ENCODE assay signal across 8 cellular contexts in genomic region chr1:110783292-110783918, GRCh38.
DNase-seq lines count a peak whose midpoint lies in the region; ATAC-seq and TF ChIP-seq lines count a peak whose summit lies in the region.

No MANE protein-coding gene starts in this region.

- peaks cover 38% of the 10 kb centered on the region for H3K4me1 Mint-ChIP-seq in activated naive CD8-positive, alpha-beta T cell treated with anti-CD3 and anti-CD28 coated beads, Interleukin-2, amount 50 U/mL, for 24 hours

- DNase-seq in GM04504 (ENCODE audit: low read depth) (peak; percentile 11), NCI-H1048 (lab: John Stamatoyannopoulos, UW) (peak; percentile 17), SKM-1 (lab: John Stamatoyannopoulos, UW; ENCODE audit: unreplicated experiment) (peak; percentile 70), right atrium auricular region (ENCODE audit: low spot score) (no peak), retinal pigment epithelial cell (ENCODE audit: low read depth) (peak; percentile 2)
- peak; percentile 44 for DNase-seq in activated naive CD8-positive, alpha-beta T cell treated with anti-CD3 and anti-CD28 coated beads, Interleukin-2, amount 50 U/mL, for 24 hours

- H3K36me3 ChIP-seq in right atrium auricular region = no peaks in the 10 kb centered on the region

- TF ChIP-seq CTCF in right atrium auricular region (IDR thresholded peaks at IDR 0.05) (peak; percentile 84 to 97), retinal pigment epithelial cell (conservative IDR thresholded peaks at IDR 0.05; ENCODE audit: low read depth, low read length) (peak; percentile 99)

- no peak overlapping the region for H3K4me3 Mint-ChIP-seq in activated naive CD8-positive, alpha-beta T cell treated with anti-CD3 and anti-CD28 coated beads, Interleukin-2, amount 50 U/mL, for 24 hours

- no peaks in the 10 kb centered on the region for H3K36me3 Mint-ChIP-seq in activated naive CD8-positive, alpha-beta T cell treated with anti-CD3 and anti-CD28 coated beads, Interleukin-2, amount 50 U/mL, for 24 hours (ENCODE audit: low read depth)

- no peak overlapping the region for H3K27ac Mint-ChIP-seq in activated naive CD8-positive, alpha-beta T cell treated with anti-CD3 and anti-CD28 coated beads, Interleukin-2, amount 50 U/mL, for 24 hours

- no peaks in the 10 kb centered on the region for H3K27me3 ChIP-seq in right atrium auricular region

- ATAC-seq in activated naive CD8-positive, alpha-beta T cell treated with anti-CD3 and anti-CD28 coated beads, Interleukin-2, amount 50 U/mL, for 24 hours = peak; percentile 57
- ATAC-seq in GM18511 (IDR thresholded peaks at IDR 0.05; ENCODE audit: unreplicated experiment) = no peak
- ATAC-seq in GM19395 (IDR thresholded peaks at IDR 0.05; ENCODE audit: unreplicated experiment) = no peak

- peaks cover 0 to 5% of the 10 kb centered on the region in 2 donors for H3K9me3 ChIP-seq in right atrium auricular region

- H3K9me3 Mint-ChIP-seq in activated naive CD8-positive, alpha-beta T cell treated with anti-CD3 and anti-CD28 coated beads, Interleukin-2, amount 50 U/mL, for 24 hours = peaks cover under 1% of the 10 kb centered on the region

- H3K4me1 ChIP-seq in right atrium auricular region = no peaks in the 10 kb centered on the region

- peaks cover 5% of the 10 kb centered on the region for H3K27me3 Mint-ChIP-seq in activated naive CD8-positive, alpha-beta T cell treated with anti-CD3 and anti-CD28 coated beads, Interleukin-2, amount 50 U/mL, for 24 hours

- H3K27ac ChIP-seq in right atrium auricular region = no peak overlapping the region

- no peak overlapping the region for H3K4me3 ChIP-seq in right atrium auricular region
- no peak overlapping the region for H3K4me3 ChIP-seq in retinal pigment epithelial cell (ENCODE audit: low read length)
